Comparison of ENCODE assay signal across 8 cellular contexts in the genomic region with DNA sequence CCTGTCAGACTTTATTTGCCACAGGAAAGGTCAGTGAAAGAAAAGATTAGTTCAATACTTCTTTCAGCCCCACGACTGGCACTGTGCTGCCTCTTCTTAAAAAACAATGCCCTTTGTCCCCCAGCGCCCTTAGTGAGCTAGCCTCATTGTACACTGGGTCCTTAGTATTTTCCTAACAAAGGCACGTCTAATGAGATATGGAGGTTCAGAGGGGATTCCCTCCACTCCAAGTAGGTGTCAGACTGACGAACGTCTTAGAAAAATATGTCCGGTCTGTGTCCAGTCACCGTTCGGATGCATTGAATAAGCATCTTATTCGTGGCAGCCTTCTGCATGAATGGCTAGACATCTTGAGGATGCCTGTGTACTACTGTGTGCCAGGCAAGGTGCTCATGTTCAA. TPM values are rescaled to one million over a fixed set of nuclear protein-coding genes. Genes with fewer than 3 reads are reported as not detected.
A peak's percentile ranks its signal among the peaks of the same experiment; 100 is the strongest.
DNase-seq lines count a peak whose midpoint lies in the region; ATAC-seq and TF ChIP-seq lines count a peak whose summit lies in the region.

No MANE protein-coding gene starts in this region.

- no peak for TF ChIP-seq POLR2A in NB4 (IDR thresholded peaks at IDR 0.05; ENCODE audit: extremely low read depth, insufficient read length)

- peak overlapping the region; percentile 84 to 93 (median 90) for H3K4me3 Mint-ChIP-seq in naive thymus-derived CD8-positive, alpha-beta T cell

- no peaks in the 10 kb centered on the region for H3K9me3 Mint-ChIP-seq in naive thymus-derived CD8-positive, alpha-beta T cell

- peaks cover 0 to 16% (median 0%) of the 10 kb centered on the region in 3 donors for H3K36me3 Mint-ChIP-seq in naive thymus-derived CD8-positive, alpha-beta T cell

- H3K27me3 Mint-ChIP-seq in naive thymus-derived CD8-positive, alpha-beta T cell, result no peaks in the 10 kb centered on the region

- DNase-seq in C1 segment of cervical spinal cord (lab: John Stamatoyannopoulos, UW) (peak in 9 of 14 donors; percentile 17 to 47 (median 34)), NB4 (ENCODE audit: low read depth) (no peak), SKM-1 treated with dmso at 0.1 percent for 144 hours (lab: John Stamatoyannopoulos, UW; ENCODE audit: unreplicated experiment) (no peak), mesenteric fat pad (ENCODE audit: low spot score) (no peak), middle frontal gyrus (ENCODE audit: extremely low spot score, low spot score) (no peak), NCI-H2081 (lab: John Stamatoyannopoulos, UW) (no peak)
- no peak for DNase-seq in naive thymus-derived CD8-positive, alpha-beta T cell

- no peak for ATAC-seq in naive thymus-derived CD8-positive, alpha-beta T cell

- peaks cover 9 to 48% (median 38%) of the 10 kb centered on the region in 4 donors for H3K4me1 Mint-ChIP-seq in naive thymus-derived CD8-positive, alpha-beta T cell

- H3K4me3 ChIP-seq in NB4 (ENCODE audit: low read depth, low read length), result peak overlapping the region; percentile 75

- POLR2A ChIA-PET in naive thymus-derived CD8-positive, alpha-beta T cell (lab: Charles Lee), result no interaction called here

- TF ChIP-seq CTCF in NB4 (IDR thresholded peaks at IDR 0.05; ENCODE audit: low read depth, low read length), result no peak

- H3K27ac Mint-ChIP-seq in naive thymus-derived CD8-positive, alpha-beta T cell, result peak overlapping the region in 9 of 10 donors; percentile 53 to 92 (median 84)

- H3K27ac ChIP-seq in cingulate gyrus (ENCODE audit: low read depth, low read length), result peak overlapping the region; percentile 86

RNA-seq across cellular contexts. Expression of gene FECH, which starts 1.1 kb away (rescaled TPM):
- total RNA-seq in naive thymus-derived CD8-positive, alpha-beta T cell, result 10 to 100 TPM; 16.8 to 18.0 TPM
- 10 to 100 TPM; 16.5 to 24.5 (median 22.9) TPM for polyA plus RNA-seq in naive thymus-derived CD8-positive, alpha-beta T cell
- 19.9 TPM for total RNA-seq in mesenteric fat pad

RNA-seq across cellular contexts. Expression of gene NARS1, which starts 36.2 kb away (rescaled TPM):
- total RNA-seq in naive thymus-derived CD8-positive, alpha-beta T cell, result 100 to 1,000 TPM; 128 to 136 TPM
- 10 to 100 TPM; 46.5 to 70.5 (median 55.2) TPM for polyA plus RNA-seq in naive thymus-derived CD8-positive, alpha-beta T cell
- 96.1 TPM for total RNA-seq in mesenteric fat pad

Comparison
In these comparisons a context has a peak if more than half of its experiments do, and no peak if none do; other contexts are left out.
1. DNase-seq: peak in C1 segment of cervical spinal cord (9 of 14); none in NB4 (single experiment), naive thymus-derived CD8-positive, alpha-beta T cell (0 of 10), SKM-1 treated with dmso at 0.1 percent for 144 hours (single experiment), mesenteric fat pad (single experiment), middle frontal gyrus (single experiment) and NCI-H2081 (0 of 2).